18 cellular contexts compared by ENCODE assay signal in genomic region chr18:24630346-24630880, GRCh38.
"Had no signal": no experiment of that assay in that cellular context is flagged by ENCODE, and none has a peak within 500 bp of the region (broad histone marks: within the 10 kb centered on the region; RNA-seq: fewer than 3 reads in every experiment).

No MANE protein-coding gene starts in this region.

- H3K27me3 Mint-ChIP-seq: activated naive CD8-positive, alpha-beta T cell treated with anti-CD3 and anti-CD28 coated beads for 36 hours had no signal

- H3K27me3 ChIP-seq: brain microvascular endothelial cell, transverse colon had no signal

- H3K9me3 ChIP-seq: transverse colon had no signal

- H3K4me3 ChIP-seq: transverse colon had no signal

- H3K9me3 Mint-ChIP-seq: activated naive CD8-positive, alpha-beta T cell treated with anti-CD3 and anti-CD28 coated beads for 36 hours; effector memory CD8-positive, alpha-beta T cell; T-helper 1 cell treated with Interleukin-12 subunit alpha and Interleukin-12 subunit beta and Interleukin-4 antibody, amounts not matched to agents 30 μg/mL and 1 μg/mL, for 36 hours had no signal

- H3K27ac ChIP-seq: brain microvascular endothelial cell, transverse colon had no signal

- DNase-seq: activated CD4-positive, alpha-beta T cell treated with anti-CD3 and anti-CD28 coated beads for 36 hours; activated CD8-positive, alpha-beta T cell treated with anti-CD3 and anti-CD28 coated beads, Interleukin-2, amount 10 ng/mL, durations not matched to agents 7 days and 5 days; activated naive CD8-positive, alpha-beta T cell treated with anti-CD3 and anti-CD28 coated beads for 36 hours; amygdala; brain microvascular endothelial cell; dermis blood vessel endothelial cell; effector memory CD8-positive, alpha-beta T cell; foreskin melanocyte; kidney glomerular epithelial cell; mesenchymal stem cell; naive thymus-derived CD8-positive, alpha-beta T cell; posterior cingulate gyrus; retina; stimulated activated CD4-positive, alpha-beta T cell treated with anti-CD3 and anti-CD28 coated beads, Interleukin-15, amount 100 ng/mL, for 24 hours; stimulated activated CD4-positive, alpha-beta T cell treated with anti-CD3 and anti-CD28 coated beads, Interleukin-4, amount 100 ng/mL, for 24 hours; stimulated activated naive CD4-positive, alpha-beta T cell treated with Interleukin-2 at 50 U/mL for 16 hours; transverse colon had no signal

- H3K4me1 Mint-ChIP-seq: activated CD4-positive, alpha-beta T cell treated with anti-CD3 and anti-CD28 coated beads for 36 hours; activated naive CD8-positive, alpha-beta T cell treated with anti-CD3 and anti-CD28 coated beads for 36 hours; naive thymus-derived CD8-positive, alpha-beta T cell had no signal

- H3K36me3 ChIP-seq: brain microvascular endothelial cell, transverse colon had no signal

- H3K36me3 Mint-ChIP-seq: activated naive CD8-positive, alpha-beta T cell treated with anti-CD3 and anti-CD28 coated beads for 36 hours; naive thymus-derived CD8-positive, alpha-beta T cell had no signal

- H3K27ac Mint-ChIP-seq: activated CD4-positive, alpha-beta T cell treated with anti-CD3 and anti-CD28 coated beads for 36 hours; activated CD8-positive, alpha-beta T cell treated with anti-CD3 and anti-CD28 coated beads, Interleukin-2, amount 10 ng/mL, durations not matched to agents 7 days and 5 days; activated naive CD8-positive, alpha-beta T cell treated with anti-CD3 and anti-CD28 coated beads for 36 hours; effector memory CD8-positive, alpha-beta T cell; naive thymus-derived CD8-positive, alpha-beta T cell; T-helper 1 cell treated with Interleukin-12 subunit alpha and Interleukin-12 subunit beta and Interleukin-4 antibody, amounts not matched to agents 30 μg/mL and 1 μg/mL, for 36 hours had no signal

- H3K4me3 Mint-ChIP-seq: activated CD4-positive, alpha-beta T cell treated with anti-CD3 and anti-CD28 coated beads for 36 hours; activated CD8-positive, alpha-beta T cell treated with anti-CD3 and anti-CD28 coated beads, Interleukin-2, amount 10 ng/mL, durations not matched to agents 7 days and 5 days; activated naive CD8-positive, alpha-beta T cell treated with anti-CD3 and anti-CD28 coated beads for 36 hours; effector memory CD8-positive, alpha-beta T cell; naive thymus-derived CD8-positive, alpha-beta T cell; T-helper 1 cell treated with Interleukin-12 subunit alpha and Interleukin-12 subunit beta and Interleukin-4 antibody, amounts not matched to agents 30 μg/mL and 1 μg/mL, for 36 hours had no signal

- H3K4me1 ChIP-seq: transverse colon had no signal
